ENCODE assay signal across 9 cellular contexts in the genomic region with DNA sequence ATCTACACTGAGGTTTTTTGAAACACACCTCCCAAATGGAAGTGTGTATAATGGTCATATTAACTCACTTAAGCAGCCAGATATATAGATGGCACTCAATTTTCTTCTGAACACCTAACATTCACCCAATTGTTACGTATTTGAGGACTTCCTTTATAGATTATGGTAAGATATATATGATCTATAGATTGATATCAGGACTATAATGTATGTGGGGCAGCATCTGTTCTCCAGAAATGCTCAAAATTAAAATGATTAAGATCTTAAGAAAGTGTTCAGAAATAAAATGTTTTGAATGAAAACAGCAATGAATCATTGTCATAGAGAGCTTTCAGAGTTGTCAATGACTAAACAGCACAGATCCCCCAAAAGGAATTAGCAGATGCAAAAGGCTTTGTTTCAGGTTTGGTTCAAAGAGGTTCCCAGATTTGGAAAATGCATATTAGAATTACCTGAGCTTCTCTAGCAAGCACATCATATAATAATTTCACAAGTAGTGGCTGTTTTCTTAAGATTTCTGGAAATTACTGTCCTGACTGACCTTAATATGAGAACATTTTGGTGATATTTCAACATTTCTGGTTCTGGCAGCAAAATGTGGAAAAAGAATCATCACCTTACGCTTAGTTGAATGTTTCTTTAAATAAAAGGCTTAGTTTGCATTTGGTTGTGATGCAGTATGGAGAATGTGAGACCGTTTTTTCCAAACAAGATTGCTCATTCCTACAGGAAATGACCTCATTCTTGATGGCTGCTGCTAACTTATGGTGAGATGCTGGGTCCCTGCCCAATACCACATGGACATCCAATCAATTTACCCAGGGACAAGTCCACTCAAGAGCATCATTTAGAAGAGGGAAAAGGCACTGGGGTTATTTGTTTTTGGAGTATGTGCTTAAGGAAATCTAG. TPM values are rescaled to one million over a fixed set of nuclear protein-coding genes. Genes with fewer than 3 reads are reported as not detected.
DNase-seq lines count a peak whose midpoint lies in the region; ATAC-seq and TF ChIP-seq lines count a peak whose summit lies in the region.
"Had no signal": no experiment of that assay in that cellular context is flagged by ENCODE, and none has a peak within 500 bp of the region (broad histone marks: within the 10 kb centered on the region; RNA-seq: fewer than 3 reads in every experiment).

No MANE protein-coding gene starts in this region.

- H3K36me3 Mint-ChIP-seq in activated CD8-positive, alpha-beta T cell treated with anti-CD3 and anti-CD28 coated beads for 36 hours (ENCODE audit: low read depth) = peaks cover 51% of the 10 kb centered on the region
- H3K36me3 Mint-ChIP-seq in activated CD8-positive, alpha-beta T cell treated with anti-CD3 and anti-CD28 coated beads, Interleukin-2, amount 10 ng/mL, durations not matched to agents 7 days and 5 days (ENCODE audit: low read depth) = peaks cover 63% of the 10 kb centered on the region
- peaks cover 85% of the 10 kb centered on the region for H3K36me3 Mint-ChIP-seq in activated T-helper 2 cell treated with anti-CD3 and anti-CD28 coated beads, Interferon-gamma antibody, Interleukin-2, Interleukin-4, amounts not matched to agents 10 μg/mL and 5 μg/mL and 100 μg/mL, durations not matched to agents 14 hours and 24 hours and 36 hours (ENCODE audit: low read depth)

- ATAC-seq in activated CD8-positive, alpha-beta T cell treated with anti-CD3 and anti-CD28 coated beads for 36 hours = peak; percentile 72
- no peak for ATAC-seq in activated CD8-positive, alpha-beta T cell treated with anti-CD3 and anti-CD28 coated beads, Interleukin-2, amount 10 ng/mL, durations not matched to agents 7 days and 5 days
- ATAC-seq in left ventricle myocardium superior = peak; percentile 70

- intact Hi-C loops in activated CD8-positive, alpha-beta T cell treated with anti-CD3 and anti-CD28 coated beads for 36 hours (cut with micrococcal nuclease) = no loop called here
- intact Hi-C loops in activated T-helper 2 cell treated with anti-CD3 and anti-CD28 coated beads, Interferon-gamma antibody, Interleukin-2, Interleukin-4, amounts not matched to agents 10 μg/mL and 5 μg/mL and 100 μg/mL, durations not matched to agents 14 hours and 24 hours and 36 hours (cut with micrococcal nuclease) = no loop called here
- intact Hi-C loops in left ventricle myocardium superior (cut with micrococcal nuclease) = no loop called here
- intact Hi-C loops in thyroid gland (cut with DNase I) = no loop called here

- H3K27me3 Mint-ChIP-seq in activated CD8-positive, alpha-beta T cell treated with anti-CD3 and anti-CD28 coated beads for 36 hours = no peaks in the 10 kb centered on the region
- H3K27me3 Mint-ChIP-seq in activated CD8-positive, alpha-beta T cell treated with anti-CD3 and anti-CD28 coated beads, Interleukin-2, amount 10 ng/mL, durations not matched to agents 7 days and 5 days (ENCODE audit: low read depth) = no peaks in the 10 kb centered on the region
- no peaks in the 10 kb centered on the region for H3K27me3 Mint-ChIP-seq in activated T-helper 2 cell treated with anti-CD3 and anti-CD28 coated beads, Interferon-gamma antibody, Interleukin-2, Interleukin-4, amounts not matched to agents 10 μg/mL and 5 μg/mL and 100 μg/mL, durations not matched to agents 14 hours and 24 hours and 36 hours (ENCODE audit: low read depth)

- TF ChIP-seq CTCF in activated CD8-positive, alpha-beta T cell treated with anti-CD3 and anti-CD28 coated beads for 36 hours (IDR thresholded peaks at IDR 0.05) = no peak
- TF ChIP-seq CTCF in thyroid gland (IDR thresholded peaks at IDR 0.05) = no peak

- no peaks in the 10 kb centered on the region for H3K27me3 ChIP-seq in thyroid gland

- H3K4me1 Mint-ChIP-seq in activated CD8-positive, alpha-beta T cell treated with anti-CD3 and anti-CD28 coated beads for 36 hours (ENCODE audit: low read depth) = peaks cover 28% of the 10 kb centered on the region
- peaks cover 21% of the 10 kb centered on the region for H3K4me1 Mint-ChIP-seq in activated CD8-positive, alpha-beta T cell treated with anti-CD3 and anti-CD28 coated beads, Interleukin-2, amount 10 ng/mL, durations not matched to agents 7 days and 5 days (ENCODE audit: low read depth)
- H3K4me1 Mint-ChIP-seq in activated T-helper 2 cell treated with anti-CD3 and anti-CD28 coated beads, Interferon-gamma antibody, Interleukin-2, Interleukin-4, amounts not matched to agents 10 μg/mL and 5 μg/mL and 100 μg/mL, durations not matched to agents 14 hours and 24 hours and 36 hours (ENCODE audit: low read depth) = peaks cover 38% of the 10 kb centered on the region

- WGBS in thyroid gland, 2 donors = 80 to 81% methylated on average over 3 of the region's 3 CpGs

- POLR2A ChIA-PET in activated CD8-positive, alpha-beta T cell treated with anti-CD3 and anti-CD28 coated beads for 36 hours (lab: Charles Lee) = interaction anchor here (0.5 to 1.6 kb wide), 4 partner anchors 11 to 699 kb away, joined by 3 to 5 read pairs (median 3); no protein-coding TSS in a partner anchor
- POLR2A ChIA-PET in activated CD8-positive, alpha-beta T cell treated with anti-CD3 and anti-CD28 coated beads, Interleukin-2, amount 10 ng/mL, durations not matched to agents 7 days and 5 days (lab: Charles Lee) = interaction anchor here (0.7 to 2.1 kb wide), 3 partner anchors 8 to 90 kb away, joined by 3 to 8 read pairs (median 3); a partner anchor contains a TSS

- CTCF ChIA-PET in activated CD8-positive, alpha-beta T cell treated with anti-CD3 and anti-CD28 coated beads for 36 hours (lab: Charles Lee) = interaction anchor here (2.0 kb wide), 1 partner anchor 9 kb away, joined by 5 read pairs; no protein-coding TSS in a partner anchor
- CTCF ChIA-PET in activated CD8-positive, alpha-beta T cell treated with anti-CD3 and anti-CD28 coated beads, Interleukin-2, amount 10 ng/mL, durations not matched to agents 7 days and 5 days (lab: Charles Lee) = interaction anchor here (1.1 to 1.6 kb wide), 2 partner anchors 12 to 51 kb away, joined by 3 to 4 read pairs; no protein-coding TSS in a partner anchor

- peak overlapping the region in 2 of 3 donors; percentile 61 to 62 for H3K27ac ChIP-seq in thyroid gland

- no peak overlapping the region for H3K4me3 ChIP-seq in thyroid gland (replicated peaks in 1 of 3)

- no peak overlapping the region for H3K4me3 Mint-ChIP-seq in activated CD8-positive, alpha-beta T cell treated with anti-CD3 and anti-CD28 coated beads for 36 hours
- H3K4me3 Mint-ChIP-seq in activated CD8-positive, alpha-beta T cell treated with anti-CD3 and anti-CD28 coated beads, Interleukin-2, amount 10 ng/mL, durations not matched to agents 7 days and 5 days = no peak overlapping the region
- H3K4me3 Mint-ChIP-seq in activated T-helper 2 cell treated with anti-CD3 and anti-CD28 coated beads, Interferon-gamma antibody, Interleukin-2, Interleukin-4, amounts not matched to agents 10 μg/mL and 5 μg/mL and 100 μg/mL, durations not matched to agents 14 hours and 24 hours and 36 hours (ENCODE audit: low read depth) = no peak overlapping the region

- no peaks in the 10 kb centered on the region for H3K9me3 Mint-ChIP-seq in activated CD8-positive, alpha-beta T cell treated with anti-CD3 and anti-CD28 coated beads for 36 hours
- no peaks in the 10 kb centered on the region for H3K9me3 Mint-ChIP-seq in activated CD8-positive, alpha-beta T cell treated with anti-CD3 and anti-CD28 coated beads, Interleukin-2, amount 10 ng/mL, durations not matched to agents 7 days and 5 days (ENCODE audit: insufficient read depth)
- H3K9me3 Mint-ChIP-seq in activated T-helper 2 cell treated with anti-CD3 and anti-CD28 coated beads, Interferon-gamma antibody, Interleukin-2, Interleukin-4, amounts not matched to agents 10 μg/mL and 5 μg/mL and 100 μg/mL, durations not matched to agents 14 hours and 24 hours and 36 hours = no peaks in the 10 kb centered on the region

- DNase-seq in activated CD8-positive, alpha-beta T cell treated with anti-CD3 and anti-CD28 coated beads for 36 hours = no peak
- DNase-seq in activated CD8-positive, alpha-beta T cell treated with anti-CD3 and anti-CD28 coated beads, Interleukin-2, amount 10 ng/mL, durations not matched to agents 7 days and 5 days = no peak
- DNase-seq in activated T-helper 2 cell treated with anti-CD3 and anti-CD28 coated beads, Interferon-gamma antibody, Interleukin-2, Interleukin-4, amounts not matched to agents 10 μg/mL and 5 μg/mL and 100 μg/mL, durations not matched to agents 14 hours and 24 hours and 36 hours (ENCODE audit: low spot score) = no peak
- DNase-seq in left ventricle myocardium superior (no peak), thyroid gland (no peak), cerebellum (ENCODE audit: low spot score) (no peak), NCI-H146 treated with DMSO at 0.1 percent for 48 hours (lab: John Stamatoyannopoulos, UW; ENCODE audit: unreplicated experiment) (no peak), ureter (ENCODE audit: low spot score) (no peak)
- DNase-seq: hippocampal formation had no signal

- H3K9me3 ChIP-seq in thyroid gland = no peaks in the 10 kb centered on the region

- H3K36me3 ChIP-seq in thyroid gland = peaks cover 0 to 10% of the 10 kb centered on the region in 2 donors

- H3K27ac Mint-ChIP-seq in activated CD8-positive, alpha-beta T cell treated with anti-CD3 and anti-CD28 coated beads for 36 hours = peak overlapping the region; percentile 75
- no peak overlapping the region for H3K27ac Mint-ChIP-seq in activated CD8-positive, alpha-beta T cell treated with anti-CD3 and anti-CD28 coated beads, Interleukin-2, amount 10 ng/mL, durations not matched to agents 7 days and 5 days
- peak overlapping the region; percentile 80 for H3K27ac Mint-ChIP-seq in activated T-helper 2 cell treated with anti-CD3 and anti-CD28 coated beads, Interferon-gamma antibody, Interleukin-2, Interleukin-4, amounts not matched to agents 10 μg/mL and 5 μg/mL and 100 μg/mL, durations not matched to agents 14 hours and 24 hours and 36 hours

- no peak for TF ChIP-seq POLR2A in thyroid gland (IDR thresholded peaks at IDR 0.05)

- peaks cover 5 to 19% of the 10 kb centered on the region in 2 donors for H3K4me1 ChIP-seq in thyroid gland

RNA-seq across cellular contexts. Expression of a gene that starts 31.5 kb away (rescaled TPM):
- 10 to 100 TPM; 23.2 to 26.3 TPM for total RNA-seq in activated CD8-positive, alpha-beta T cell treated with anti-CD3 and anti-CD28 coated beads for 36 hours
- total RNA-seq in activated CD8-positive, alpha-beta T cell treated with anti-CD3 and anti-CD28 coated beads, Interleukin-2, amount 10 ng/mL, durations not matched to agents 7 days and 5 days = 10 to 100 TPM; 22.7 to 24.4 TPM
- 20.9 and 22.5 TPM in 2 replicates for total RNA-seq in activated T-helper 2 cell treated with anti-CD3 and anti-CD28 coated beads, Interferon-gamma antibody, Interleukin-2, Interleukin-4, amounts not matched to agents 10 μg/mL and 5 μg/mL and 100 μg/mL, durations not matched to agents 14 hours and 24 hours and 36 hours
- total RNA-seq in left ventricle myocardium superior (9.7 TPM), thyroid gland (10 to 100 TPM; 33.2 to 39.6 (median 37.0) TPM), cerebellum (7.7 TPM), ureter (45.3 TPM)
